ENCODE assay signal across 1 cellular context in the genomic region with DNA sequence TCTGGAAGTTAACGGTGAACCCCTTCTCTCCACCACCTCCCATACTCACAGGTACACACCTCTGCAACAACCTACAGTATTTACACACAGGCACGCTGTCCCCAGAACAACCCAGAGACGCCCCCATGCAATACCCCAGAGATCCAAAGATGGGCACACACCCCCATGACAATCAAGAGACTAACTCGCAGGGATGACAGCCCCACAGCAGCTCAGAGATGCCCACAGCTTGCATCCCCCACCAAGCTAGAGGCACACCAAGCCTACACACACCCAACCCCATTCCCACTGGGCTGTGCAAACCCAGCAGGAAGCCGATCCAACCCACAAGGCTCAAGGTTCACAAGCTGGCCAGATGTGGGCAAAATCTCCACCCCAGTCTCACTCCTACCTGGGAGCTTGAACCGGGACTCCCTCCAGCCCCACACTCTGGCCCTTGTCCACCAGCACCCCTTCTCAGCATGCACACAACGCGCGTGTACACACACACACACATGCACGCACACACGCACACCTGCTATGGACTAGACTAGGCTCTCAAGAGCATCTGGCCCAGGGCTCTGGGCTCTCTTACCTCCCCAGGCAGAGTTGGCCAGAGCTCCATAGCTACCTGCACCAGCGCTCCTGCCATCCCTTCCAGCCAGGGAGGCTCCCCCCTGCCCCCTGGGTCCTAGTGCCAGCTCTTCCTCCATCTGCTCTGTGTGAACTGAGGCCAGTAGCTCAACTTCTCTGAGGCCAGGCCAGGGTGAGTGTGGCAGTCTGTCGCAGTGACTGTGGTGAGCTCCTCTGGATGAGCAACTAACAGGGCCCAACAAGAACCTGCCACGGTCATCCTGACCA.
TF ChIP-seq lines count a peak whose summit lies in the region.

No MANE protein-coding gene starts in this region.

TF ChIP-seq in HepG2, 621 proteins besides CTCF, POLR2A, EP300 and RAD21 (continues in another document):
- TF ChIP-seq, protein P1, sequence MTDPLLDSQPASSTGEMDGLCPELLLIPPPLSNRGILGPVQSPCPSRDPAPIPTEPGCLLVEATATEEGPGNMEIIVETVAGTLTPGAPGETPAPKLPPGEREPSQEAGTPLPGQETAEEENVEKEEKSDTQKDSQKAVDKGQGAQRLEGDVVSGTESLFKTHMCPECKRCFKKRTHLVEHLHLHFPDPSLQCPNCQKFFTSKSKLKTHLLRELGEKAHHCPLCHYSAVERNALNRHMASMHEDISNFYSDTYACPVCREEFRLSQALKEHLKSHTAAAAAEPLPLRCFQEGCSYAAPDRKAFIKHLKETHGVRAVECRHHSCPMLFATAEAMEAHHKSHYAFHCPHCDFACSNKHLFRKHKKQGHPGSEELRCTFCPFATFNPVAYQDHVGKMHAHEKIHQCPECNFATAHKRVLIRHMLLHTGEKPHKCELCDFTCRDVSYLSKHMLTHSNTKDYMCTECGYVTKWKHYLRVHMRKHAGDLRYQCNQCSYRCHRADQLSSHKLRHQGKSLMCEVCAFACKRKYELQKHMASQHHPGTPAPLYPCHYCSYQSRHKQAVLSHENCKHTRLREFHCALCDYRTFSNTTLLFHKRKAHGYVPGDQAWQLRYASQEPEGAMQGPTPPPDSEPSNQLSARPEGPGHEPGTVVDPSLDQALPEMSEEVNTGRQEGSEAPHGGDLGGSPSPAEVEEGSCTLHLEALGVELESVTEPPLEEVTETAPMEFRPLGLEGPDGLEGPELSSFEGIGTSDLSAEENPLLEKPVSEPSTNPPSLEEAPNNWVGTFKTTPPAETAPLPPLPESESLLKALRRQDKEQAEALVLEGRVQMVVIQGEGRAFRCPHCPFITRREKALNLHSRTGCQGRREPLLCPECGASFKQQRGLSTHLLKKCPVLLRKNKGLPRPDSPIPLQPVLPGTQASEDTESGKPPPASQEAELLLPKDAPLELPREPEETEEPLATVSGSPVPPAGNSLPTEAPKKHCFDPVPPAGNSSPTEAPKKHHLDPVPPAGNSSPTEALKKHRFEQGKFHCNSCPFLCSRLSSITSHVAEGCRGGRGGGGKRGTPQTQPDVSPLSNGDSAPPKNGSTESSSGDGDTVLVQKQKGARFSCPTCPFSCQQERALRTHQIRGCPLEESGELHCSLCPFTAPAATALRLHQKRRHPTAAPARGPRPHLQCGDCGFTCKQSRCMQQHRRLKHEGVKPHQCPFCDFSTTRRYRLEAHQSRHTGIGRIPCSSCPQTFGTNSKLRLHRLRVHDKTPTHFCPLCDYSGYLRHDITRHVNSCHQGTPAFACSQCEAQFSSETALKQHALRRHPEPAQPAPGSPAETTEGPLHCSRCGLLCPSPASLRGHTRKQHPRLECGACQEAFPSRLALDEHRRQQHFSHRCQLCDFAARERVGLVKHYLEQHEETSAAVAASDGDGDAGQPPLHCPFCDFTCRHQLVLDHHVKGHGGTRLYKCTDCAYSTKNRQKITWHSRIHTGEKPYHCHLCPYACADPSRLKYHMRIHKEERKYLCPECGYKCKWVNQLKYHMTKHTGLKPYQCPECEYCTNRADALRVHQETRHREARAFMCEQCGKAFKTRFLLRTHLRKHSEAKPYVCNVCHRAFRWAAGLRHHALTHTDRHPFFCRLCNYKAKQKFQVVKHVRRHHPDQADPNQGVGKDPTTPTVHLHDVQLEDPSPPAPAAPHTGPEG (CRISPR knock-in tag; IDR thresholded peaks at IDR 0.05), result 0 out of 2 replicates have a peak, but pooled peaks have one; percentile 64
- no peak for TF ChIP-seq BCL6 (CRISPR knock-in tag; IDR thresholded peaks at IDR 0.05)
- TF ChIP-seq ATAD3A (CRISPR knock-in tag; IDR thresholded peaks at IDR 0.05), result no peak
- TF ChIP-seq, protein P2, sequence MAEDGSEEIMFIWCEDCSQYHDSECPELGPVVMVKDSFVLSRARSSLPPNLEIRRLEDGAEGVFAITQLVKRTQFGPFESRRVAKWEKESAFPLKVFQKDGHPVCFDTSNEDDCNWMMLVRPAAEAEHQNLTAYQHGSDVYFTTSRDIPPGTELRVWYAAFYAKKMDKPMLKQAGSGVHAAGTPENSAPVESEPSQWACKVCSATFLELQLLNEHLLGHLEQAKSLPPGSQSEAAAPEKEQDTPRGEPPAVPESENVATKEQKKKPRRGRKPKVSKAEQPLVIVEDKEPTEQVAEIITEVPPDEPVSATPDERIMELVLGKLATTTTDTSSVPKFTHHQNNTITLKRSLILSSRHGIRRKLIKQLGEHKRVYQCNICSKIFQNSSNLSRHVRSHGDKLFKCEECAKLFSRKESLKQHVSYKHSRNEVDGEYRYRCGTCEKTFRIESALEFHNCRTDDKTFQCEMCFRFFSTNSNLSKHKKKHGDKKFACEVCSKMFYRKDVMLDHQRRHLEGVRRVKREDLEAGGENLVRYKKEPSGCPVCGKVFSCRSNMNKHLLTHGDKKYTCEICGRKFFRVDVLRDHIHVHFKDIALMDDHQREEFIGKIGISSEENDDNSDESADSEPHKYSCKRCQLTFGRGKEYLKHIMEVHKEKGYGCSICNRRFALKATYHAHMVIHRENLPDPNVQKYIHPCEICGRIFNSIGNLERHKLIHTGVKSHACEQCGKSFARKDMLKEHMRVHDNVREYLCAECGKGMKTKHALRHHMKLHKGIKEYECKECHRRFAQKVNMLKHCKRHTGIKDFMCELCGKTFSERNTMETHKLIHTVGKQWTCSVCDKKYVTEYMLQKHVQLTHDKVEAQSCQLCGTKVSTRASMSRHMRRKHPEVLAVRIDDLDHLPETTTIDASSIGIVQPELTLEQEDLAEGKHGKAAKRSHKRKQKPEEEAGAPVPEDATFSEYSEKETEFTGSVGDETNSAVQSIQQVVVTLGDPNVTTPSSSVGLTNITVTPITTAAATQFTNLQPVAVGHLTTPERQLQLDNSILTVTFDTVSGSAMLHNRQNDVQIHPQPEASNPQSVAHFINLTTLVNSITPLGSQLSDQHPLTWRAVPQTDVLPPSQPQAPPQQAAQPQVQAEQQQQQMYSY (CRISPR knock-in tag; IDR thresholded peaks at IDR 0.05), result peak; percentile 65
- no peak for TF ChIP-seq ZZZ3 (CRISPR knock-in tag; IDR thresholded peaks at IDR 0.05; ENCODE audit: borderline replicate concordance)
- TF ChIP-seq KDM5A (IDR thresholded peaks at IDR 0.05; ENCODE audit: borderline replicate concordance, low read length), result no peak; the same call in 1 of the 2 replicates
- TF ChIP-seq DPF2 (CRISPR knock-in tag; IDR thresholded peaks at IDR 0.05; ENCODE audit: borderline replicate concordance, low read depth), result no peak
- no peak for TF ChIP-seq RFXANK (CRISPR knock-in tag; IDR thresholded peaks at IDR 0.05)
- peak; percentile 67 for TF ChIP-seq HNRNPLL (IDR thresholded peaks at IDR 0.05; ENCODE audit: low read depth, low read length, poor library complexity, severe bottlenecking)
- 0 out of 2 replicates have a peak, but pooled peaks have one; percentile 61 for TF ChIP-seq ZNF235 (CRISPR knock-in tag; IDR thresholded peaks at IDR 0.05; ENCODE audit: borderline replicate concordance)
- TF ChIP-seq ZBTB21 (CRISPR knock-in tag; IDR thresholded peaks at IDR 0.05), result no peak
- no peak for TF ChIP-seq ZNF570 (CRISPR knock-in tag; IDR thresholded peaks at IDR 0.05; ENCODE audit: borderline replicate concordance)
- TF ChIP-seq, protein P3, sequence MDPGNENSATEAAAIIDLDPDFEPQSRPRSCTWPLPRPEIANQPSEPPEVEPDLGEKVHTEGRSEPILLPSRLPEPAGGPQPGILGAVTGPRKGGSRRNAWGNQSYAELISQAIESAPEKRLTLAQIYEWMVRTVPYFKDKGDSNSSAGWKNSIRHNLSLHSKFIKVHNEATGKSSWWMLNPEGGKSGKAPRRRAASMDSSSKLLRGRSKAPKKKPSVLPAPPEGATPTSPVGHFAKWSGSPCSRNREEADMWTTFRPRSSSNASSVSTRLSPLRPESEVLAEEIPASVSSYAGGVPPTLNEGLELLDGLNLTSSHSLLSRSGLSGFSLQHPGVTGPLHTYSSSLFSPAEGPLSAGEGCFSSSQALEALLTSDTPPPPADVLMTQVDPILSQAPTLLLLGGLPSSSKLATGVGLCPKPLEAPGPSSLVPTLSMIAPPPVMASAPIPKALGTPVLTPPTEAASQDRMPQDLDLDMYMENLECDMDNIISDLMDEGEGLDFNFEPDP (CRISPR knock-in tag; conservative IDR thresholded peaks at IDR 0.05), result 0 out of 2 replicates have a peak, but pooled peaks have one; percentile 51
- no peak for TF ChIP-seq ZNF34 (CRISPR knock-in tag; IDR thresholded peaks at IDR 0.05; ENCODE audit: borderline replicate concordance)
- TF ChIP-seq, protein P4, sequence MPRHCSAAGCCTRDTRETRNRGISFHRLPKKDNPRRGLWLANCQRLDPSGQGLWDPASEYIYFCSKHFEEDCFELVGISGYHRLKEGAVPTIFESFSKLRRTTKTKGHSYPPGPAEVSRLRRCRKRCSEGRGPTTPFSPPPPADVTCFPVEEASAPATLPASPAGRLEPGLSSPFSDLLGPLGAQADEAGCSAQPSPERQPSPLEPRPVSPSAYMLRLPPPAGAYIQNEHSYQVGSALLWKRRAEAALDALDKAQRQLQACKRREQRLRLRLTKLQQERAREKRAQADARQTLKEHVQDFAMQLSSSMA (CRISPR knock-in tag; IDR thresholded peaks at IDR 0.05), result no peak
- TF ChIP-seq, protein P5, sequence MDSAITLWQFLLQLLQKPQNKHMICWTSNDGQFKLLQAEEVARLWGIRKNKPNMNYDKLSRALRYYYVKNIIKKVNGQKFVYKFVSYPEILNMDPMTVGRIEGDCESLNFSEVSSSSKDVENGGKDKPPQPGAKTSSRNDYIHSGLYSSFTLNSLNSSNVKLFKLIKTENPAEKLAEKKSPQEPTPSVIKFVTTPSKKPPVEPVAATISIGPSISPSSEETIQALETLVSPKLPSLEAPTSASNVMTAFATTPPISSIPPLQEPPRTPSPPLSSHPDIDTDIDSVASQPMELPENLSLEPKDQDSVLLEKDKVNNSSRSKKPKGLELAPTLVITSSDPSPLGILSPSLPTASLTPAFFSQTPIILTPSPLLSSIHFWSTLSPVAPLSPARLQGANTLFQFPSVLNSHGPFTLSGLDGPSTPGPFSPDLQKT (CRISPR knock-in tag; IDR thresholded peaks at IDR 0.05; ENCODE audit: borderline replicate concordance), result no peak
- no peak for TF ChIP-seq NFYB (CRISPR knock-in tag; IDR thresholded peaks at IDR 0.05)
- TF ChIP-seq ZNF577 (CRISPR knock-in tag; IDR thresholded peaks at IDR 0.05; ENCODE audit: borderline replicate concordance, low read depth), result no peak
- no peak for TF ChIP-seq GTF3A (CRISPR knock-in tag; conservative IDR thresholded peaks at IDR 0.05)
- no peak for TF ChIP-seq ZNF746 (CRISPR knock-in tag; IDR thresholded peaks at IDR 0.05)
- TF ChIP-seq, protein P6, sequence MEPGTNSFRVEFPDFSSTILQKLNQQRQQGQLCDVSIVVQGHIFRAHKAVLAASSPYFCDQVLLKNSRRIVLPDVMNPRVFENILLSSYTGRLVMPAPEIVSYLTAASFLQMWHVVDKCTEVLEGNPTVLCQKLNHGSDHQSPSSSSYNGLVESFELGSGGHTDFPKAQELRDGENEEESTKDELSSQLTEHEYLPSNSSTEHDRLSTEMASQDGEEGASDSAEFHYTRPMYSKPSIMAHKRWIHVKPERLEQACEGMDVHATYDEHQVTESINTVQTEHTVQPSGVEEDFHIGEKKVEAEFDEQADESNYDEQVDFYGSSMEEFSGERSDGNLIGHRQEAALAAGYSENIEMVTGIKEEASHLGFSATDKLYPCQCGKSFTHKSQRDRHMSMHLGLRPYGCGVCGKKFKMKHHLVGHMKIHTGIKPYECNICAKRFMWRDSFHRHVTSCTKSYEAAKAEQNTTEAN (CRISPR knock-in tag; conservative IDR thresholded peaks at IDR 0.05), result 0 out of 2 replicates have a peak, but pooled peaks have one; percentile 63
- TF ChIP-seq KMT2A (CRISPR knock-in tag; IDR thresholded peaks at IDR 0.05), result peak; percentile 17; the same call in 1 of the 2 replicates
- no peak for TF ChIP-seq HMG20B (CRISPR knock-in tag; conservative IDR thresholded peaks at IDR 0.05)
- TF ChIP-seq MTF2 (CRISPR knock-in tag; IDR thresholded peaks at IDR 0.05; ENCODE audit: borderline replicate concordance), result no peak
- peak; percentile 49; the same call in 1 of the 2 replicates for TF ChIP-seq TARDBP (CRISPR knock-in tag; IDR thresholded peaks at IDR 0.05)
- 0 out of 2 replicates have a peak, but pooled peaks have one; percentile 58 for TF ChIP-seq ZNF547 (CRISPR knock-in tag; IDR thresholded peaks at IDR 0.05)
- no peak for TF ChIP-seq ZNF256 (CRISPR knock-in tag; conservative IDR thresholded peaks at IDR 0.05)
- TF ChIP-seq, protein P7, sequence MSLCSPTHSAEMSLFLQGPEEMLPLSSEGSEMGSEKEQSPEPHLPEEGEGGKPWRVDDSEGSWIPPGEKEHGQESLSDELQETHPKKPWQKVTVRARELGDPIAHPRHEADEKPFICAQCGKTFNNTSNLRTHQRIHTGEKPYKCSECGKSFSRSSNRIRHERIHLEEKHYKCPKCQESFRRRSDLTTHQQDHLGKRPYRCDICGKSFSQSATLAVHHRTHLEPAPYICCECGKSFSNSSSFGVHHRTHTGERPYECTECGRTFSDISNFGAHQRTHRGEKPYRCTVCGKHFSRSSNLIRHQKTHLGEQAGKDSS (CRISPR knock-in tag; IDR thresholded peaks at IDR 0.05; ENCODE audit: borderline replicate concordance, low read depth), result no peak
- TF ChIP-seq, protein P8, sequence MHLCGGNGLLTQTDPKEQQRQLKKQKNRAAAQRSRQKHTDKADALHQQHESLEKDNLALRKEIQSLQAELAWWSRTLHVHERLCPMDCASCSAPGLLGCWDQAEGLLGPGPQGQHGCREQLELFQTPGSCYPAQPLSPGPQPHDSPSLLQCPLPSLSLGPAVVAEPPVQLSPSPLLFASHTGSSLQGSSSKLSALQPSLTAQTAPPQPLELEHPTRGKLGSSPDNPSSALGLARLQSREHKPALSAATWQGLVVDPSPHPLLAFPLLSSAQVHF (CRISPR knock-in tag; IDR thresholded peaks at IDR 0.05), result no peak
- TF ChIP-seq SP1 (IDR thresholded peaks at IDR 0.05), result no peak
- TF ChIP-seq SP1 (CRISPR knock-in tag; IDR thresholded peaks at IDR 0.05), result no peak
- TF ChIP-seq ZSCAN30 (CRISPR knock-in tag; IDR thresholded peaks at IDR 0.05), result no peak
- TF ChIP-seq, protein P9, sequence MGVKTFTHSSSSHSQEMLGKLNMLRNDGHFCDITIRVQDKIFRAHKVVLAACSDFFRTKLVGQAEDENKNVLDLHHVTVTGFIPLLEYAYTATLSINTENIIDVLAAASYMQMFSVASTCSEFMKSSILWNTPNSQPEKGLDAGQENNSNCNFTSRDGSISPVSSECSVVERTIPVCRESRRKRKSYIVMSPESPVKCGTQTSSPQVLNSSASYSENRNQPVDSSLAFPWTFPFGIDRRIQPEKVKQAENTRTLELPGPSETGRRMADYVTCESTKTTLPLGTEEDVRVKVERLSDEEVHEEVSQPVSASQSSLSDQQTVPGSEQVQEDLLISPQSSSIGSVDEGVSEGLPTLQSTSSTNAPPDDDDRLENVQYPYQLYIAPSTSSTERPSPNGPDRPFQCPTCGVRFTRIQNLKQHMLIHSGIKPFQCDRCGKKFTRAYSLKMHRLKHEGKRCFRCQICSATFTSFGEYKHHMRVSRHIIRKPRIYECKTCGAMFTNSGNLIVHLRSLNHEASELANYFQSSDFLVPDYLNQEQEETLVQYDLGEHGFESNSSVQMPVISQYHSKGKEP (CRISPR knock-in tag; IDR thresholded peaks at IDR 0.05), result no peak
- no peak for TF ChIP-seq JUN (CRISPR knock-in tag; IDR thresholded peaks at IDR 0.05)
- TF ChIP-seq, protein P10, sequence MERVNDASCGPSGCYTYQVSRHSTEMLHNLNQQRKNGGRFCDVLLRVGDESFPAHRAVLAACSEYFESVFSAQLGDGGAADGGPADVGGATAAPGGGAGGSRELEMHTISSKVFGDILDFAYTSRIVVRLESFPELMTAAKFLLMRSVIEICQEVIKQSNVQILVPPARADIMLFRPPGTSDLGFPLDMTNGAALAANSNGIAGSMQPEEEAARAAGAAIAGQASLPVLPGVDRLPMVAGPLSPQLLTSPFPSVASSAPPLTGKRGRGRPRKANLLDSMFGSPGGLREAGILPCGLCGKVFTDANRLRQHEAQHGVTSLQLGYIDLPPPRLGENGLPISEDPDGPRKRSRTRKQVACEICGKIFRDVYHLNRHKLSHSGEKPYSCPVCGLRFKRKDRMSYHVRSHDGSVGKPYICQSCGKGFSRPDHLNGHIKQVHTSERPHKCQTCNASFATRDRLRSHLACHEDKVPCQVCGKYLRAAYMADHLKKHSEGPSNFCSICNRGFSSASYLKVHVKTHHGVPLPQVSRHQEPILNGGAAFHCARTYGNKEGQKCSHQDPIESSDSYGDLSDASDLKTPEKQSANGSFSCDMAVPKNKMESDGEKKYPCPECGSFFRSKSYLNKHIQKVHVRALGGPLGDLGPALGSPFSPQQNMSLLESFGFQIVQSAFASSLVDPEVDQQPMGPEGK (CRISPR knock-in tag; IDR thresholded peaks at IDR 0.05), result peak; percentile 48
